ENCODE assay signal across 8 cellular contexts in the genomic region with DNA sequence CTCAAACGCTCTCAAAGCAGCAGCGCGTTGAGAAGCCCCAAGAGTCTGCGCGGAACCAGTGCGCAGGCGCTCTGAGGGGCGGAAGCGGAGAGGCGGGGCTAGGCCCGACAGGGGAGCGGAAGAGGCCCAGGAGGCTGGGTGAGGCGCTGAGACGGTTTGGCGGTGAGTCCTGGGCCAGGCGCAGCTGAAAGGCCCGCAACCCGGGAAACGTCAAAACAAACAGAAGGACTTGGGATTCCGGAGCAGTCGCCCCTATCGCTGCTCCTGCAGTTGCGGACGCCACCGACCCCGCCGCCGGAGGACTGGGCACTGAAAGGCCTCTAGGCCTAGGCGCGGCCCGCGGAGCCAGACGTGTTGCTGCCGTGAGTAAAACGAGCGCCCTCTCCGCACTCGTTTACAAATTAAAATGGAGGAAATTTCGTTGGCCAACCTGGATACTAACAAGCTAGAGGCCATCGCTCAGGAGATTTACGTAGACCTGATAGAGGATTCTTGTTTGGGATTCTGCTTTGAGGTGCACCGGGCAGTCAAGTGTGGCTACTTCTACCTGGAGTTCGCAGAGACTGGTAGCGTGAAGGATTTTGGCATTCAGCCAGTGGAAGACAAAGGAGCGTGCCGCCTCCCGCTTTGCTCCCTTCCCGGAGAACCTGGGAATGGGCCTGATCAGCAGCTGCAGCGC. TPM values are rescaled to one million over a fixed set of nuclear protein-coding genes. Genes with fewer than 3 reads are reported as not detected.
A peak's percentile ranks its signal among the peaks of the same experiment; 100 is the strongest.
DNase-seq lines count a peak whose midpoint lies in the region; TF ChIP-seq lines count a peak whose summit lies in the region.

A gene with protein sequence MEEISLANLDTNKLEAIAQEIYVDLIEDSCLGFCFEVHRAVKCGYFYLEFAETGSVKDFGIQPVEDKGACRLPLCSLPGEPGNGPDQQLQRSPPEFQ (plus strand): TSS at position 129 of the 679 bp plus-strand sequence. CDS start 278 bp downstream, at position 407.

- DNase-seq in G401 (ENCODE audit: low spot score) (peak; percentile 93), HAP-1 (ENCODE audit: low spot score in 2 of 2) (peak; percentile 81 to 94), MM.1S (peak; percentile 95), SIG-M5 (lab: John Stamatoyannopoulos, UW) (peak; percentile 72), activated gamma-delta T cell treated with Interleukin-2 at 50 U/mL for 16 hours (peak; percentile 95), foreskin fibroblast (peak; percentile 91 to 97), neural progenitor cell (ENCODE audit: low spot score) (peak; percentile 95), stromal cell of bone marrow (ENCODE audit: low read depth) (peak; percentile 88)

- H3K4me1 ChIP-seq in HAP-1, result peaks cover 9% of the 10 kb centered on the region
- peaks cover 7% of the 10 kb centered on the region; the same call in 1 of the 2 replicates for H3K4me1 ChIP-seq in MM.1S (ENCODE audit: low read length)
- peaks cover 23% of the 10 kb centered on the region for H3K4me1 ChIP-seq in neural progenitor cell

- H3K36me3 Mint-ChIP-seq in neural progenitor cell, result peaks cover 48% of the 10 kb centered on the region

- in situ Hi-C loops in G401 (cut with HindIII; ENCODE audit: low sequenced_read_pairs), result no loop called here
- in situ Hi-C loops in HAP-1 (cut with MboI; ENCODE audit: low sequenced_read_pairs), result no loop called here

- peak within 1 kb of the TSS; percentile 99 for H3K9ac ChIP-seq in MM.1S (ENCODE audit: low read length)
- peak within 1 kb of the TSS; percentile 99 for H3K9ac ChIP-seq in neural progenitor cell

- H3K4me3 Mint-ChIP-seq in neural progenitor cell, result peak within 1 kb of the TSS; percentile 98

- H2AFZ ChIP-seq in MM.1S (ENCODE audit: low read length) (peak within 1 kb of the TSS; percentile 62), neural progenitor cell (replicated peaks) (peak within 1 kb of the TSS; percentile 90)

- peaks cover 52% of the 10 kb centered on the region for H3K79me2 ChIP-seq in MM.1S (ENCODE audit: low read length)
- peaks cover 51% of the 10 kb centered on the region for H3K79me2 ChIP-seq in neural progenitor cell (ENCODE audit: low read depth)

- H3K27me3 Mint-ChIP-seq in neural progenitor cell (ENCODE audit: insufficient read depth, low read depth), result peaks cover 5% of the 10 kb centered on the region

- H3K4me2 ChIP-seq in MM.1S (ENCODE audit: low read depth, low read length), result peak within 1 kb of the TSS; percentile 92
- H3K4me2 ChIP-seq in neural progenitor cell, result peak within 1 kb of the TSS; percentile 88

- peak within 1 kb of the TSS; percentile 100 for H3K27ac Mint-ChIP-seq in neural progenitor cell

- H3K36me3 ChIP-seq in HAP-1 (replicated peaks), result peaks cover 13% of the 10 kb centered on the region
- no peaks in the 10 kb centered on the region for H3K36me3 ChIP-seq in MM.1S (replicated peaks; ENCODE audit: insufficient read depth, low read length)
- H3K36me3 ChIP-seq in neural progenitor cell, result peaks cover 5% of the 10 kb centered on the region

- H3K27ac ChIP-seq in MM.1S (ENCODE audit: low read length) (peak within 1 kb of the TSS; percentile 89), neural progenitor cell (peak within 1 kb of the TSS; percentile 97)

- H3K9me3 Mint-ChIP-seq in neural progenitor cell, result peaks cover 15% of the 10 kb centered on the region

- H3K9me3 ChIP-seq in HAP-1, result no peaks in the 10 kb centered on the region
- no peaks in the 10 kb centered on the region for H3K9me3 ChIP-seq in MM.1S (replicated peaks; ENCODE audit: insufficient read depth, low read length)
- H3K9me3 ChIP-seq in neural progenitor cell (ENCODE audit: low read depth), result no peaks in the 10 kb centered on the region

- no peaks in the 10 kb centered on the region for H3K9me2 ChIP-seq in MM.1S (replicated peaks; ENCODE audit: insufficient read depth, low read length)

- H3K27me3 ChIP-seq in HAP-1 (ENCODE audit: low read depth) (no peaks in the 10 kb centered on the region), MM.1S (replicated peaks; ENCODE audit: insufficient read depth, low read length) (no peaks in the 10 kb centered on the region), neural progenitor cell (no peaks in the 10 kb centered on the region)

- peaks cover 33% of the 10 kb centered on the region; the same call in 1 of the 2 replicates for H4K20me1 ChIP-seq in MM.1S (ENCODE audit: insufficient read depth, low read length)
- peaks cover 45% of the 10 kb centered on the region for H4K20me1 ChIP-seq in neural progenitor cell (ENCODE audit: low read depth)

- H3K4me1 Mint-ChIP-seq in neural progenitor cell, result peaks cover 39% of the 10 kb centered on the region

- no peak for TF ChIP-seq CTCF in MM.1S (IDR thresholded peaks at IDR 0.05; ENCODE audit: low read length)
- TF ChIP-seq CTCF in foreskin fibroblast (IDR thresholded peaks at IDR 0.05; ENCODE audit: low read depth, low read length), result no peak
- no peak for TF ChIP-seq CTCF in neural progenitor cell (IDR thresholded peaks at IDR 0.05)

- H3K4me3 ChIP-seq in HAP-1 (peak within 1 kb of the TSS; percentile 68), MM.1S (ENCODE audit: low read length) (peak within 1 kb of the TSS; percentile 95), foreskin fibroblast (ENCODE audit: low read depth in 1 of 2, low read length in 2 of 2) (peak within 1 kb of the TSS; percentile 72 to 80), neural progenitor cell (peak within 1 kb of the TSS; percentile 79)

- H3F3A ChIP-seq in MM.1S (ENCODE audit: insufficient read depth, low read length) (peaks cover 12% of the 10 kb centered on the region), neural progenitor cell (ENCODE audit: low read depth) (peaks cover 11% of the 10 kb centered on the region)

RNA-seq across cellular contexts. Expression of the gene that starts here (rescaled TPM):
- 35.4 and 44.1 TPM in 2 replicates for total RNA-seq in G401 (2014; rRNA removed; shearing (Covaris generic))
- 47.0 and 50.9 TPM in 2 replicates for total RNA-seq in neural progenitor cell (ENCODE audit: low replicate concordance)

Comparison
In these comparisons a context has a peak if more than half of its experiments do, and no peak if none do; other contexts are left out.
1. Peak in every context shown above with its lines: DNase-seq, H3K4me3 ChIP-seq and H3K27ac ChIP-seq.